Comparison of ENCODE assay signal across 1 cellular context in genomic region chr6:31702421-31702818, GRCh38.
A peak's percentile ranks its signal among the peaks of the same experiment; 100 is the strongest.
TF ChIP-seq lines count a peak whose summit lies in the region.

No MANE protein-coding gene starts in this region.

TF ChIP-seq in K562, 482 proteins besides CTCF, POLR2A, EP300 and RAD21 (continues in another document):
- 0 out of 2 replicates have a peak, but pooled peaks have one; percentile 15 for TF ChIP-seq NR1H2 (CRISPR knock-in tag; IDR thresholded peaks at IDR 0.05)
- peak; percentile 19; the same call in 1 of the 2 replicates for TF ChIP-seq RB1 (IDR thresholded peaks at IDR 0.05; ENCODE audit: low read depth)
- TF ChIP-seq NFRKB (IDR thresholded peaks at IDR 0.05; ENCODE audit: low read depth) = 0 out of 2 replicates have a peak, but pooled peaks have one; percentile 7
- TF ChIP-seq CREB3L1 (IDR thresholded peaks at IDR 0.05; ENCODE audit: borderline replicate concordance, low read depth) = no peak
- 0 out of 2 replicates have a peak, but pooled peaks have one; percentile 72 for TF ChIP-seq BACH1 (tag; IDR thresholded peaks at IDR 0.05)
- no peak for TF ChIP-seq ZBTB7A (IDR thresholded peaks at IDR 0.05; ENCODE audit: borderline replicate concordance, control insufficient read depth, low read depth, low read length)
- TF ChIP-seq MCM7 (IDR thresholded peaks at IDR 0.05) = 0 out of 4 replicates have a peak, but pooled peaks of 1 of the 2 experiments have one; percentile 17
- TF ChIP-seq MTA1 (IDR thresholded peaks at IDR 0.05; ENCODE audit: borderline replicate concordance) = 0 out of 2 replicates have a peak, but pooled peaks have one; percentile 19
- TF ChIP-seq, protein P1, sequence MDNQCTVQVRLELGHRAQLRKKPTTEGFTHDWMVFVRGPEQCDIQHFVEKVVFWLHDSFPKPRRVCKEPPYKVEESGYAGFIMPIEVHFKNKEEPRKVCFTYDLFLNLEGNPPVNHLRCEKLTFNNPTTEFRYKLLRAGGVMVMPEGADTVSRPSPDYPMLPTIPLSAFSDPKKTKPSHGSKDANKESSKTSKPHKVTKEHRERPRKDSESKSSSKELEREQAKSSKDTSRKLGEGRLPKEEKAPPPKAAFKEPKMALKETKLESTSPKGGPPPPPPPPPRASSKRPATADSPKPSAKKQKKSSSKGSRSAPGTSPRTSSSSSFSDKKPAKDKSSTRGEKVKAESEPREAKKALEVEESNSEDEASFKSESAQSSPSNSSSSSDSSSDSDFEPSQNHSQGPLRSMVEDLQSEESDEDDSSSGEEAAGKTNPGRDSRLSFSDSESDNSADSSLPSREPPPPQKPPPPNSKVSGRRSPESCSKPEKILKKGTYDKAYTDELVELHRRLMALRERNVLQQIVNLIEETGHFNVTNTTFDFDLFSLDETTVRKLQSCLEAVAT (IDR thresholded peaks at IDR 0.05) = peak in 1 of 2 experiments; percentile 27; a peak in 2 of 4 replicates
- TF ChIP-seq, protein P2, sequence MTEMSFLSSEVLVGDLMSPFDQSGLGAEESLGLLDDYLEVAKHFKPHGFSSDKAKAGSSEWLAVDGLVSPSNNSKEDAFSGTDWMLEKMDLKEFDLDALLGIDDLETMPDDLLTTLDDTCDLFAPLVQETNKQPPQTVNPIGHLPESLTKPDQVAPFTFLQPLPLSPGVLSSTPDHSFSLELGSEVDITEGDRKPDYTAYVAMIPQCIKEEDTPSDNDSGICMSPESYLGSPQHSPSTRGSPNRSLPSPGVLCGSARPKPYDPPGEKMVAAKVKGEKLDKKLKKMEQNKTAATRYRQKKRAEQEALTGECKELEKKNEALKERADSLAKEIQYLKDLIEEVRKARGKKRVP (CRISPR knock-in tag; IDR thresholded peaks at IDR 0.05) = 0 out of 2 replicates have a peak, but pooled peaks have one; percentile 4
- peak; percentile 67; the same call in 1 of the 2 replicates for TF ChIP-seq HDGF (IDR thresholded peaks at IDR 0.05)
- TF ChIP-seq, protein P3, sequence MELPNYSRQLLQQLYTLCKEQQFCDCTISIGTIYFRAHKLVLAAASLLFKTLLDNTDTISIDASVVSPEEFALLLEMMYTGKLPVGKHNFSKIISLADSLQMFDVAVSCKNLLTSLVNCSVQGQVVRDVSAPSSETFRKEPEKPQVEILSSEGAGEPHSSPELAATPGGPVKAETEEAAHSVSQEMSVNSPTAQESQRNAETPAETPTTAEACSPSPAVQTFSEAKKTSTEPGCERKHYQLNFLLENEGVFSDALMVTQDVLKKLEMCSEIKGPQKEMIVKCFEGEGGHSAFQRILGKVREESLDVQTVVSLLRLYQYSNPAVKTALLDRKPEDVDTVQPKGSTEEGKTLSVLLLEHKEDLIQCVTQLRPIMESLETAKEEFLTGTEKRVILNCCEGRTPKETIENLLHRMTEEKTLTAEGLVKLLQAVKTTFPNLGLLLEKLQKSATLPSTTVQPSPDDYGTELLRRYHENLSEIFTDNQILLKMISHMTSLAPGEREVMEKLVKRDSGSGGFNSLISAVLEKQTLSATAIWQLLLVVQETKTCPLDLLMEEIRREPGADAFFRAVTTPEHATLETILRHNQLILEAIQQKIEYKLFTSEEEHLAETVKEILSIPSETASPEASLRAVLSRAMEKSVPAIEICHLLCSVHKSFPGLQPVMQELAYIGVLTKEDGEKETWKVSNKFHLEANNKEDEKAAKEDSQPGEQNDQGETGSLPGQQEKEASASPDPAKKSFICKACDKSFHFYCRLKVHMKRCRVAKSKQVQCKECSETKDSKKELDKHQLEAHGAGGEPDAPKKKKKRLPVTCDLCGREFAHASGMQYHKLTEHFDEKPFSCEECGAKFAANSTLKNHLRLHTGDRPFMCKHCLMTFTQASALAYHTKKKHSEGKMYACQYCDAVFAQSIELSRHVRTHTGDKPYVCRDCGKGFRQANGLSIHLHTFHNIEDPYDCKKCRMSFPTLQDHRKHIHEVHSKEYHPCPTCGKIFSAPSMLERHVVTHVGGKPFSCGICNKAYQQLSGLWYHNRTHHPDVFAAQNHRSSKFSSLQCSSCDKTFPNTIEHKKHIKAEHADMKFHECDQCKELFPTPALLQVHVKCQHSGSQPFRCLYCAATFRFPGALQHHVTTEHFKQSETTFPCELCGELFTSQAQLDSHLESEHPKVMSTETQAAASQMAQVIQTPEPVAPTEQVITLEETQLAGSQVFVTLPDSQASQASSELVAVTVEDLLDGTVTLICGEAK (IDR thresholded peaks at IDR 0.05) = peak; percentile 67
- TF ChIP-seq, protein P3 (CRISPR knock-in tag; IDR thresholded peaks at IDR 0.05) = no peak
- 0 out of 2 replicates have a peak, but pooled peaks have one; percentile 48 for TF ChIP-seq RAD51 (IDR thresholded peaks at IDR 0.05; ENCODE audit: borderline replicate concordance, low read depth)
- no peak for TF ChIP-seq CTBP1 (IDR thresholded peaks at IDR 0.05; ENCODE audit: borderline replicate concordance)
- TF ChIP-seq ZNF589 (CRISPR knock-in tag; IDR thresholded peaks at IDR 0.05; ENCODE audit: low read depth) = peak; percentile 79; the same call in 1 of the 2 replicates
- TF ChIP-seq, protein P4, sequence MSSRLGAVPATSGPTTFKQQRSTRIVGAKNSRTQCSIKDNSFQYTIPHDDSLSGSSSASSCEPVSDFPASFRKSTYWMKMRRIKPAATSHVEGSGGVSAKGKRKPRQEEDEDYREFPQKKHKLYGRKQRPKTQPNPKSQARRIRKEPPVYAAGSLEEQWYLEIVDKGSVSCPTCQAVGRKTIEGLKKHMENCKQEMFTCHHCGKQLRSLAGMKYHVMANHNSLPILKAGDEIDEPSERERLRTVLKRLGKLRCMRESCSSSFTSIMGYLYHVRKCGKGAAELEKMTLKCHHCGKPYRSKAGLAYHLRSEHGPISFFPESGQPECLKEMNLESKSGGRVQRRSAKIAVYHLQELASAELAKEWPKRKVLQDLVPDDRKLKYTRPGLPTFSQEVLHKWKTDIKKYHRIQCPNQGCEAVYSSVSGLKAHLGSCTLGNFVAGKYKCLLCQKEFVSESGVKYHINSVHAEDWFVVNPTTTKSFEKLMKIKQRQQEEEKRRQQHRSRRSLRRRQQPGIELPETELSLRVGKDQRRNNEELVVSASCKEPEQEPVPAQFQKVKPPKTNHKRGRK (tag; IDR thresholded peaks at IDR 0.05) = peak; percentile 41; the same call in 1 of the 2 replicates
- TF ChIP-seq C11orf30 (IDR thresholded peaks at IDR 0.05; ENCODE audit: low read depth) = 0 out of 2 replicates have a peak, but pooled peaks have one; percentile 4
- TF ChIP-seq ZNF274 (IDR thresholded peaks at IDR 0.05; ENCODE audit: borderline replicate concordance, low read depth, low read length) = no peak
- peak; percentile 23; the same call in 1 of the 2 replicates for TF ChIP-seq KAT7 (CRISPR knock-in tag; IDR thresholded peaks at IDR 0.05; ENCODE audit: borderline replicate concordance)
- peak; percentile 35; the same call in 1 of the 2 replicates for TF ChIP-seq CC2D1A (IDR thresholded peaks at IDR 0.05)
- TF ChIP-seq LCOR (CRISPR knock-in tag; IDR thresholded peaks at IDR 0.05) = peak; percentile 45
- TF ChIP-seq ZNF263 (CRISPR knock-in tag; IDR thresholded peaks at IDR 0.05; ENCODE audit: borderline replicate concordance) = peak; percentile 78; the same call in 1 of the 2 replicates
- peak; percentile 29; the same call in 1 of the 2 replicates for TF ChIP-seq NBN (IDR thresholded peaks at IDR 0.05; ENCODE audit: low read depth)
- TF ChIP-seq ZNF75A (CRISPR knock-in tag; IDR thresholded peaks at IDR 0.05) = peak; percentile 29; the same call in 1 of the 2 replicates
- peak; percentile 59 to 67 for TF ChIP-seq AFF1 (IDR thresholded peaks at IDR 0.05; ENCODE audit: low read depth in 1 of 2, partially characterized antibody in 2 of 2)
- TF ChIP-seq SMARCE1 (IDR thresholded peaks at IDR 0.05) = peak; percentile 88
- TF ChIP-seq THRAP3 (IDR thresholded peaks at IDR 0.05; ENCODE audit: borderline replicate concordance) = peak; percentile 76; the same call in 1 of the 2 replicates
- TF ChIP-seq DEAF1 (CRISPR knock-in tag; IDR thresholded peaks at IDR 0.05) = 0 out of 2 replicates have a peak, but pooled peaks have one; percentile 1
- TF ChIP-seq ATF6 (CRISPR knock-in tag; IDR thresholded peaks at IDR 0.05) = no peak
- 0 out of 2 replicates have a peak, but pooled peaks have one; percentile 65 for TF ChIP-seq GATAD2A (IDR thresholded peaks at IDR 0.05)
